In genomic region chr1:27574871-27575831, GRCh38 we compare ENCODE assay signal across 8 cellular contexts. TPM values are rescaled to one million over a fixed set of nuclear protein-coding genes. Genes with fewer than 3 reads are reported as not detected.
DNase-seq lines count a peak whose midpoint lies in the region; ATAC-seq, FAIRE-seq and TF ChIP-seq lines count a peak whose summit lies in the region.

No MANE protein-coding gene starts in this region.

- WGBS in endodermal cell (ENCODE audit: insufficient coverage in 1 of 2, insufficient read length in 1 of 2), 2 experiments, result 3 to 8% methylated on average over 11 to 83 of the region's 83 CpGs
- WGBS in mesendoderm (ENCODE audit: extremely low coverage, insufficient coverage, low lambda C conversion rate), result no CpG with 5 or more reads among the region's 83 CpGs
- 29 to 53% methylated on average over 16 to 63 of the region's 83 CpGs for WGBS in upper lobe of left lung, 2 donors

- peak overlapping the region; percentile 95 for H2AK5ac ChIP-seq in mesendoderm (ENCODE audit: low read length)

- H3K4me1 ChIP-seq in endodermal cell (ENCODE audit: control insufficient read depth, insufficient read depth, low read length), result peaks cover 39% of the 10 kb centered on the region
- H3K4me1 ChIP-seq in mesendoderm (ENCODE audit: control insufficient read depth, low read depth, low read length), result peaks cover 44% of the 10 kb centered on the region
- peaks cover 65 to 81% (median 72%) of the 10 kb centered on the region in 4 donors for H3K4me1 ChIP-seq in upper lobe of left lung

- H3K9me3 ChIP-seq in endodermal cell (ENCODE audit: control insufficient read depth, low read length), result no peaks in the 10 kb centered on the region
- no peaks in the 10 kb centered on the region for H3K9me3 ChIP-seq in upper lobe of left lung

- H3K4me2 ChIP-seq in mesendoderm (ENCODE audit: low read length), result peak overlapping the region; percentile 54

- H3K36me3 ChIP-seq in endodermal cell (ENCODE audit: control insufficient read depth, insufficient read depth, low read length) (no peaks in the 10 kb centered on the region), mesendoderm (ENCODE audit: control insufficient read depth, insufficient read depth, low read length) (no peaks in the 10 kb centered on the region), upper lobe of left lung (no peaks in the 10 kb centered on the region)

- peak overlapping the region; percentile 71 for H3K27ac ChIP-seq in endodermal cell (ENCODE audit: low read depth, low read length)
- peak overlapping the region; percentile 97 for H3K27ac ChIP-seq in mesendoderm (ENCODE audit: low read depth, low read length)
- H3K27ac ChIP-seq in upper lobe of left lung, result peak overlapping the region; percentile 87 to 92 (median 90)

- FAIRE-seq in G401.6 (lab: Jason Lieb, UNC), result peak; percentile 74

- no peak overlapping the region for H4K5ac ChIP-seq in mesendoderm (ENCODE audit: low read length)

- ATAC-seq in upper lobe of left lung (ENCODE audit: low FRiP score in 2 of 2), result peak; percentile 75 to 90
- no peak for ATAC-seq in HG02981 (IDR thresholded peaks at IDR 0.05; ENCODE audit: unreplicated experiment)
- ATAC-seq in HG03439 (IDR thresholded peaks at IDR 0.05; ENCODE audit: unreplicated experiment), result no peak

- peaks cover 33% of the 10 kb centered on the region for H3K79me1 ChIP-seq in mesendoderm (ENCODE audit: low read length)

- no peak overlapping the region for H4K8ac ChIP-seq in mesendoderm (ENCODE audit: low read depth, low read length)

- H3K27me3 Mint-ChIP-seq in endodermal cell (ENCODE audit: insufficient read depth), result no peaks in the 10 kb centered on the region

- H3K36me3 Mint-ChIP-seq in endodermal cell (ENCODE audit: low read depth), result no peaks in the 10 kb centered on the region

- H3K27ac Mint-ChIP-seq in endodermal cell, result peak overlapping the region; percentile 91

- no peak for TF ChIP-seq EP300 in upper lobe of left lung (IDR thresholded peaks at IDR 0.05)

- peak overlapping the region; percentile 6 for H2BK5ac ChIP-seq in mesendoderm (ENCODE audit: low read length)

- peaks cover 51% of the 10 kb centered on the region for H3K4me1 Mint-ChIP-seq in endodermal cell

- peak overlapping the region; percentile 60 for H3K9ac ChIP-seq in endodermal cell (ENCODE audit: extremely low read depth, low read length, poor library complexity, severe bottlenecking)
- peak overlapping the region; percentile 72 for H3K9ac ChIP-seq in mesendoderm (ENCODE audit: low read length)

- no peaks in the 10 kb centered on the region for H3K9me3 Mint-ChIP-seq in endodermal cell

- peak overlapping the region; percentile 76 for H3K56ac ChIP-seq in mesendoderm (ENCODE audit: low read length)

- H3K27me3 ChIP-seq in endodermal cell (ENCODE audit: control insufficient read depth, insufficient read depth, low read length, poor library complexity, severe bottlenecking), result no peaks in the 10 kb centered on the region
- H3K27me3 ChIP-seq in mesendoderm (ENCODE audit: insufficient read depth, low read length, poor library complexity), result no peaks in the 10 kb centered on the region
- H3K27me3 ChIP-seq in upper lobe of left lung, result no peaks in the 10 kb centered on the region

- TF ChIP-seq CTCF in endodermal cell (conservative IDR thresholded peaks at IDR 0.05), result peak; percentile 83
- TF ChIP-seq CTCF in upper lobe of left lung (IDR thresholded peaks at IDR 0.05), result peak in 3 of 6 experiments; percentile 22 to 53 (median 23)

- peak; percentile 92 for DNase-seq in NCI-H510A (lab: John Stamatoyannopoulos, UW)
- DNase-seq in endodermal cell, result peak; percentile 96
- peak; percentile 95 for DNase-seq in mesendoderm
- peak; percentile 80 to 94 for DNase-seq in upper lobe of left lung
- DNase-seq in Kasumi-1 (lab: John Stamatoyannopoulos, UW), result no peak

- peak overlapping the region; percentile 47 for H3K4me3 Mint-ChIP-seq in endodermal cell

- H3K4me3 ChIP-seq in endodermal cell (ENCODE audit: low read length) (peak overlapping the region; percentile 63), mesendoderm (ENCODE audit: low read length) (peak overlapping the region; percentile 12), upper lobe of left lung (peak overlapping the region; percentile 16 to 61 (median 48))

- peak in 3 of 4 donors; percentile 8 to 45 (median 21) for TF ChIP-seq POLR2A in upper lobe of left lung (IDR thresholded peaks at IDR 0.05)

- H2BK15ac ChIP-seq in mesendoderm (replicated peaks; ENCODE audit: low read depth), result peak overlapping the region; percentile 14

- H3K18ac ChIP-seq in mesendoderm (ENCODE audit: low read length), result peak overlapping the region; percentile 88

- H2BK120ac ChIP-seq in mesendoderm (ENCODE audit: low read depth, low read length), result peak overlapping the region; percentile 79

- H3K79me2 ChIP-seq in mesendoderm (ENCODE audit: control insufficient read depth, insufficient read depth, low read length), result peaks cover 20% of the 10 kb centered on the region

- no peak overlapping the region for H3K23ac ChIP-seq in mesendoderm (ENCODE audit: low read length)

- peak overlapping the region; percentile 88 for H3K4ac ChIP-seq in mesendoderm (ENCODE audit: low read depth, low read length)

RNA-seq across cellular contexts. Expression of gene AHDC1, which starts 28.8 kb away (rescaled TPM):
- 10 to 100 TPM; 39.3 to 41.2 TPM for total RNA-seq in endodermal cell
- 52.1 TPM for polyA plus RNA-seq in endodermal cell (2013, experiment 1 of 2)
- 50.1 TPM for polyA plus RNA-seq in endodermal cell (2013, experiment 2 of 2)
- polyA plus RNA-seq in mesendoderm (2013, experiment 1 of 2), result 8.1 TPM
- 8.0 TPM for polyA plus RNA-seq in mesendoderm (2013, experiment 2 of 2)
- total RNA-seq in upper lobe of left lung, result 10 to 100 TPM; 10.8 to 43.4 (median 26.2) TPM

RNA-seq across cellular contexts. Expression of gene FGR, which starts 59.8 kb away (rescaled TPM):
- total RNA-seq in endodermal cell, result not detected
- 0.14 TPM for polyA plus RNA-seq in endodermal cell (2013, experiment 1 of 2)
- not detected for polyA plus RNA-seq in endodermal cell (2013, experiment 2 of 2)
- 0.11 TPM for polyA plus RNA-seq in mesendoderm (2013, experiment 1 of 2)
- 0.08 TPM for polyA plus RNA-seq in mesendoderm (2013, experiment 2 of 2)
- total RNA-seq in upper lobe of left lung, result 100 to 1,000 TPM in 5 of 6 donors, 10 to 100 TPM in 1; 59.8 to 234 (median 150) TPM

Comparison
In these comparisons a context has a peak if more than half of its experiments do, and no peak if none do; other contexts are left out.
1. DNase-seq: peak in NCI-H510A (single experiment), endodermal cell (single experiment), mesendoderm (single experiment) and upper lobe of left lung (2 of 2); none in Kasumi-1 (0 of 2).
2. H3K4me3 ChIP-seq: peak in every context shown above with its lines; median percentile 63 in endodermal cell; 48 in upper lobe of left lung; 12 in mesendoderm.
3. ATAC-seq: peak in upper lobe of left lung (2 of 2); none in HG02981 (single experiment) and HG03439 (single experiment).
4. RNA of gene FGR, which starts 59.8 kb away (total RNA-seq): 59.8 to 234 TPM in upper lobe of left lung; not detected in endodermal cell; every median in the first group is over 10 times any median in the second.
5. Peak in every context shown above with its lines, with median percentiles within 50 percentile points of each other: H3K27ac ChIP-seq.